ENCODE assay signal across 9 cellular contexts in genomic region chr18:70454705-70455322, GRCh38.
DNase-seq lines count a peak whose midpoint lies in the region; ATAC-seq lines count a peak whose summit lies in the region.
"Had no signal": no experiment of that assay in that cellular context is flagged by ENCODE, and none has a peak within 500 bp of the region (broad histone marks: within the 10 kb centered on the region; RNA-seq: fewer than 3 reads in every experiment).

No MANE protein-coding gene starts in this region.

- H3K4me1 Mint-ChIP-seq in stimulated activated naive CD8-positive, alpha-beta T cell treated with anti-CD3 and anti-CD28 coated beads, Interleukin-15, amount 100 ng/mL, for 72 hours, result no peaks in the 10 kb centered on the region
- H3K4me1 Mint-ChIP-seq: CD8-positive, alpha-beta memory T cell had no signal

- H3K9me3 Mint-ChIP-seq in stimulated activated naive CD8-positive, alpha-beta T cell treated with anti-CD3 and anti-CD28 coated beads, Interleukin-15, amount 100 ng/mL, for 72 hours, result no peaks in the 10 kb centered on the region
- H3K9me3 Mint-ChIP-seq: CD8-positive, alpha-beta memory T cell had no signal

- H3K27ac Mint-ChIP-seq in stimulated activated naive CD8-positive, alpha-beta T cell treated with anti-CD3 and anti-CD28 coated beads, Interleukin-15, amount 100 ng/mL, for 72 hours, result no peak overlapping the region
- H3K27ac Mint-ChIP-seq: CD8-positive, alpha-beta memory T cell had no signal

- DNase-seq in NCI-H446 (lab: John Stamatoyannopoulos, UW) (peak; percentile 27 to 73), NCI-H446 treated with DMSO at 0.1 percent for 48 hours (lab: John Stamatoyannopoulos, UW) (no peak), NCI-H748 (lab: John Stamatoyannopoulos, UW; ENCODE audit: unreplicated experiment) (peak; percentile 67), amniotic epithelial cell (ENCODE audit: low read depth) (peak; percentile 65), iPS DF 4.7 (ENCODE audit: extremely low read depth, low spot score) (peak; percentile 46)
- peak; percentile 16 to 25 for DNase-seq in stimulated activated naive CD8-positive, alpha-beta T cell treated with anti-CD3 and anti-CD28 coated beads, Interleukin-15, amount 100 ng/mL, for 72 hours

- ATAC-seq in GM19438 (IDR thresholded peaks at IDR 0.05; ENCODE audit: low read depth, unreplicated experiment) (peak; percentile 79), HG03442 (IDR thresholded peaks at IDR 0.05; ENCODE audit: unreplicated experiment) (peak; percentile 63)
- peak; percentile 49 for ATAC-seq in stimulated activated naive CD8-positive, alpha-beta T cell treated with anti-CD3 and anti-CD28 coated beads, Interleukin-15, amount 100 ng/mL, for 72 hours

- H3K27me3 Mint-ChIP-seq in stimulated activated naive CD8-positive, alpha-beta T cell treated with anti-CD3 and anti-CD28 coated beads, Interleukin-15, amount 100 ng/mL, for 72 hours, result peaks cover 21% of the 10 kb centered on the region

- no peak overlapping the region for H3K4me3 Mint-ChIP-seq in stimulated activated naive CD8-positive, alpha-beta T cell treated with anti-CD3 and anti-CD28 coated beads, Interleukin-15, amount 100 ng/mL, for 72 hours
- H3K4me3 Mint-ChIP-seq: CD8-positive, alpha-beta memory T cell had no signal
